ENCODE assay signal across 8 cellular contexts in genomic region chr5:14207428-14207827, GRCh38.
A peak's percentile ranks its signal among the peaks of the same experiment; 100 is the strongest.
DNase-seq lines count a peak whose midpoint lies in the region; ATAC-seq and TF ChIP-seq lines count a peak whose summit lies in the region.
"Not testable (repeated sequence)": the region's sequence is repeated elsewhere in the genome, so short reads cannot be mapped to it uniquely, and the experiment has no call there.

No MANE protein-coding gene starts in this region.

- H3K9ac ChIP-seq in PC-3 (ENCODE audit: low read length), result not testable (repeated sequence)

- in situ Hi-C loops in brain microvascular endothelial cell (cut with HindIII; ENCODE audit: low pct_ligation_motif_present, low sequenced_read_pairs), result not testable (repeated sequence)

- peak overlapping the region in 3 of 5 donors; percentile 21 to 44 (median 40) for H3K4me3 Mint-ChIP-seq in immature natural killer cell
- H3K4me3 Mint-ChIP-seq in nephron progenitor cell, result not testable (repeated sequence)

- POLR2A ChIA-PET in PC-3 (lab: Charles Lee; ENCODE audit: unreplicated experiment), result not testable (repeated sequence)

- not testable (repeated sequence) for H3K36me3 Mint-ChIP-seq in immature natural killer cell; nephron progenitor cell (ENCODE audit: low read depth)

- intact Hi-C loops in PC-3 (cut with micrococcal nuclease); uterus (cut with DNase I; ENCODE audit: low total_unique reads): not testable (repeated sequence)

- H3K27me3 ChIP-seq in PC-3 (ENCODE audit: low read length); brain microvascular endothelial cell (replicated peaks); uterus: not testable (repeated sequence)

- not testable (repeated sequence) for H3K27ac ChIP-seq in PC-3 (ENCODE audit: low read length)
- H3K27ac ChIP-seq in brain microvascular endothelial cell (peak overlapping the region; percentile 92), uterus (peak overlapping the region; percentile 7 to 21)

- H3K79me2 ChIP-seq in PC-3 (ENCODE audit: low read length), result peaks cover 100% of the 10 kb centered on the region

- H3K9me3 ChIP-seq in PC-3 (ENCODE audit: low read length); uterus: not testable (repeated sequence)

- H2AFZ ChIP-seq in PC-3 (ENCODE audit: low read length), result not testable (repeated sequence)

- not testable (repeated sequence) for BruUV-seq in PC-3 (replicated peaks; lab: Mats Ljungman, UMichigan)

- CTCF ChIA-PET in PC-3 (lab: Charles Lee), result not testable (repeated sequence)

- not testable (repeated sequence) for TF ChIP-seq POLR2A in uterus (IDR thresholded peaks at IDR 0.05)

- TF ChIP-seq CTCF in PC-3 (conservative IDR thresholded peaks at IDR 0.05; ENCODE audit: low read depth, low read length); brain microvascular endothelial cell (IDR thresholded peaks at IDR 0.05; ENCODE audit: low read depth, low read length, missing control alignments); nephron progenitor cell (IDR thresholded peaks at IDR 0.05); uterus (IDR thresholded peaks at IDR 0.05): not testable (repeated sequence)

- H3K4me3 ChIP-seq in PC-3 (ENCODE audit: low read length); brain microvascular endothelial cell (ENCODE audit: low read depth, low read length); uterus: not testable (repeated sequence)

- H3K27ac Mint-ChIP-seq in immature natural killer cell (peak overlapping the region in 5 of 6 donors; percentile 40 to 83 (median 61)), nephron progenitor cell (peak overlapping the region; percentile 47)

- peaks cover 55 to 65% of the 10 kb centered on the region in 2 donors for H3K4me1 Mint-ChIP-seq in immature natural killer cell
- peaks cover 43% of the 10 kb centered on the region for H3K4me1 Mint-ChIP-seq in nephron progenitor cell

- not testable (repeated sequence) for DNase-seq in PC-3, brain microvascular endothelial cell, nephron progenitor cell, uterus
- DNase-seq in immature natural killer cell, result peak in 1 of 3 donors; percentile 13

- ATAC-seq in GM18858 (IDR thresholded peaks at IDR 0.05; ENCODE audit: unreplicated experiment), result peak; percentile 23
- peak; percentile 25 for ATAC-seq in GM21737 (IDR thresholded peaks at IDR 0.05; ENCODE audit: unreplicated experiment)
- peak; percentile 30 for ATAC-seq in HG03135 (IDR thresholded peaks at IDR 0.05; ENCODE audit: unreplicated experiment)
- peak; percentile 8; the same call in 1 of the 2 replicates for ATAC-seq in PC-3

- H3K27me3 Mint-ChIP-seq in immature natural killer cell (ENCODE audit: low read depth in 3 of 3); nephron progenitor cell (ENCODE audit: low read depth, poor library complexity): not testable (repeated sequence)

- H3F3A ChIP-seq in PC-3 (ENCODE audit: low read length, unreplicated experiment), result not testable (repeated sequence)

- H3K36me3 ChIP-seq in PC-3 (ENCODE audit: low read depth, low read length); brain microvascular endothelial cell (replicated peaks); uterus: not testable (repeated sequence)

- not testable (repeated sequence) for H3K4me2 ChIP-seq in PC-3 (ENCODE audit: low read length)

- not testable (repeated sequence) for H3K9me2 ChIP-seq in PC-3 (replicated peaks; ENCODE audit: low read length)

- peaks cover 19% of the 10 kb centered on the region for H4K20me1 ChIP-seq in PC-3 (ENCODE audit: low read length)

- not testable (repeated sequence) for H3K9me3 Mint-ChIP-seq in immature natural killer cell, nephron progenitor cell

- peaks cover 54% of the 10 kb centered on the region for H3K4me1 ChIP-seq in PC-3 (ENCODE audit: insufficient read depth, low read length)
- not testable (repeated sequence) for H3K4me1 ChIP-seq in uterus
